2 cellular contexts compared by ENCODE assay signal in the genomic region with DNA sequence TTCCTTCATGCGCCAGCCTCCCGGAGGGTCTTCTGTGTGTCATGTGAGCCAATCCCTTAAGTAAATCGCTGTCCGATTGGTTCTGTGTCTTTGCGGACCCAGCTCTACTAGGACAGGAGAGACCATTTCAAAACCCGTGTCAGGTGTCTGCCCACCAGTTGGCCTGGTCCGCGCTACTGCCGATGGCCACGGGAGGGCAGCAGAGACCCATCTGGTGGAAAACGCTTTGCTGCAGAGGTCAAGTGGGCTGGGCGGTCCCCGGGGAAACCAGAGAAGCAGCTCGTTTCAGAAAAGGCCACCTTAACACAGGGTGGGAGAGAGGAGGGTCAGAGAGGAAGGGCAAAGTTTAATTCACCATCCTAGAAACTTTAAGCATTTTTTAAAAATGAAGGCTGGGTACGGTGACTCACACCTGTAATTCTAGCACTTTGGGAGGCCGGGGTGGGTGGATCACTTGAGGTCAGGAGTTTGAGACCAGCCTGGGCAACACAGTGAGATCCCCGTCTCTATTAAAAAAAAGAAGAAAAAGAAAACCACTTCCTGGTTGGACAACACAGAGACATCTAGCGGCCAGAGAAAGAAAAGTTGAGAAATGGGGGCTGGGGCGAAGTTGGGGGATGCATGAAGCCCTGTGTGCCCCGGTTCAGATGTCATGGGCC.
A peak's percentile ranks its signal among the peaks of the same experiment; 100 is the strongest.
TF ChIP-seq lines count a peak whose summit lies in the region.

No MANE protein-coding gene starts in this region.

TF ChIP-seq in HEK293, 187 proteins besides CTCF, POLR2A, EP300 and RAD21 (continued from another document and continues in another):
- TF ChIP-seq, protein P1, sequence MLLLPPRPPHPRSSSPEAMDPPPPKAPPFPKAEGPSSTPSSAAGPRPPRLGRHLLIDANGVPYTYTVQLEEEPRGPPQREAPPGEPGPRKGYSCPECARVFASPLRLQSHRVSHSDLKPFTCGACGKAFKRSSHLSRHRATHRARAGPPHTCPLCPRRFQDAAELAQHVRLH (tag by site-specific recombination; IDR thresholded peaks at IDR 0.05), result 0 out of 2 replicates have a peak, but pooled peaks have one; percentile 39
- TF ChIP-seq ZFHX2 (tag by site-specific recombination; conservative IDR thresholded peaks at IDR 0.05), result peak; percentile 55
- TF ChIP-seq EGR2 (tag by site-specific recombination; IDR thresholded peaks at IDR 0.05; ENCODE audit: low read depth), result peak; percentile 49
- TF ChIP-seq, protein P2, sequence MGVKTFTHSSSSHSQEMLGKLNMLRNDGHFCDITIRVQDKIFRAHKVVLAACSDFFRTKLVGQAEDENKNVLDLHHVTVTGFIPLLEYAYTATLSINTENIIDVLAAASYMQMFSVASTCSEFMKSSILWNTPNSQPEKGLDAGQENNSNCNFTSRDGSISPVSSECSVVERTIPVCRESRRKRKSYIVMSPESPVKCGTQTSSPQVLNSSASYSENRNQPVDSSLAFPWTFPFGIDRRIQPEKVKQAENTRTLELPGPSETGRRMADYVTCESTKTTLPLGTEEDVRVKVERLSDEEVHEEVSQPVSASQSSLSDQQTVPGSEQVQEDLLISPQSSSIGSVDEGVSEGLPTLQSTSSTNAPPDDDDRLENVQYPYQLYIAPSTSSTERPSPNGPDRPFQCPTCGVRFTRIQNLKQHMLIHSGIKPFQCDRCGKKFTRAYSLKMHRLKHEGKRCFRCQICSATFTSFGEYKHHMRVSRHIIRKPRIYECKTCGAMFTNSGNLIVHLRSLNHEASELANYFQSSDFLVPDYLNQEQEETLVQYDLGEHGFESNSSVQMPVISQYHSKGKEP (tag by site-specific recombination; IDR thresholded peaks at IDR 0.05), result peak; percentile 39; the same call in 1 of the 2 replicates
- TF ChIP-seq KLF8 (tag by site-specific recombination; IDR thresholded peaks at IDR 0.05), result 0 out of 2 replicates have a peak, but pooled peaks have one; percentile 27
- TF ChIP-seq ZBTB48 (tag by site-specific recombination; IDR thresholded peaks at IDR 0.05), result no peak
- 0 out of 2 replicates have a peak, but pooled peaks have one; percentile 31 for TF ChIP-seq ZNF660 (tag by site-specific recombination; IDR thresholded peaks at IDR 0.05)
- TF ChIP-seq, protein P3, sequence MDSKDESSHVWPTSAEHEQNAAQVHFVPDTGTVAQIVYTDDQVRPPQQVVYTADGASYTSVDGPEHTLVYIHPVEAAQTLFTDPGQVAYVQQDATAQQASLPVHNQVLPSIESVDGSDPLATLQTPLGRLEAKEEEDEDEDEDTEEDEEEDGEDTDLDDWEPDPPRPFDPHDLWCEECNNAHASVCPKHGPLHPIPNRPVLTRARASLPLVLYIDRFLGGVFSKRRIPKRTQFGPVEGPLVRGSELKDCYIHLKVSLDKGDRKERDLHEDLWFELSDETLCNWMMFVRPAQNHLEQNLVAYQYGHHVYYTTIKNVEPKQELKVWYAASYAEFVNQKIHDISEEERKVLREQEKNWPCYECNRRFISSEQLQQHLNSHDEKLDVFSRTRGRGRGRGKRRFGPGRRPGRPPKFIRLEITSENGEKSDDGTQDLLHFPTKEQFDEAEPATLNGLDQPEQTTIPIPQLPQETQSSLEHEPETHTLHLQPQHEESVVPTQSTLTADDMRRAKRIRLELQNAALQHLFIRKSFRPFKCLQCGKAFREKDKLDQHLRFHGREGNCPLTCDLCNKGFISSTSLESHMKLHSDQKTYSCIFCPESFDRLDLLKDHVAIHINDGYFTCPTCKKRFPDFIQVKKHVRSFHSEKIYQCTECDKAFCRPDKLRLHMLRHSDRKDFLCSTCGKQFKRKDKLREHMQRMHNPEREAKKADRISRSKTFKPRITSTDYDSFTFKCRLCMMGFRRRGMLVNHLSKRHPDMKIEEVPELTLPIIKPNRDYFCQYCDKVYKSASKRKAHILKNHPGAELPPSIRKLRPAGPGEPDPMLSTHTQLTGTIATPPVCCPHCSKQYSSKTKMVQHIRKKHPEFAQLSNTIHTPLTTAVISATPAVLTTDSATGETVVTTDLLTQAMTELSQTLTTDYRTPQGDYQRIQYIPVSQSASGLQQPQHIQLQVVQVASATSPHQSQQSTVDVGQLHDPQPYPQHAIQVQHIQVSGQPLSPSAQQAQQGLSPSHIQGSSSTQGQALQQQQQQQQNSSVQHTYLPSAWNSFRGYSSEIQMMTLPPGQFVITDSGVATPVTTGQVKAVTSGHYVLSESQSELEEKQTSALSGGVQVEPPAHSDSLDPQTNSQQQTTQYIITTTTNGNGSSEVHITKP (tag by site-specific recombination; IDR thresholded peaks at IDR 0.05), result peak; percentile 97
- TF ChIP-seq ZNF121 (tag by site-specific recombination; IDR thresholded peaks at IDR 0.05), result peak; percentile 99
- TF ChIP-seq, protein P4, sequence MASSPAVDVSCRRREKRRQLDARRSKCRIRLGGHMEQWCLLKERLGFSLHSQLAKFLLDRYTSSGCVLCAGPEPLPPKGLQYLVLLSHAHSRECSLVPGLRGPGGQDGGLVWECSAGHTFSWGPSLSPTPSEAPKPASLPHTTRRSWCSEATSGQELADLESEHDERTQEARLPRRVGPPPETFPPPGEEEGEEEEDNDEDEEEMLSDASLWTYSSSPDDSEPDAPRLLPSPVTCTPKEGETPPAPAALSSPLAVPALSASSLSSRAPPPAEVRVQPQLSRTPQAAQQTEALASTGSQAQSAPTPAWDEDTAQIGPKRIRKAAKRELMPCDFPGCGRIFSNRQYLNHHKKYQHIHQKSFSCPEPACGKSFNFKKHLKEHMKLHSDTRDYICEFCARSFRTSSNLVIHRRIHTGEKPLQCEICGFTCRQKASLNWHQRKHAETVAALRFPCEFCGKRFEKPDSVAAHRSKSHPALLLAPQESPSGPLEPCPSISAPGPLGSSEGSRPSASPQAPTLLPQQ (tag by site-specific recombination; IDR thresholded peaks at IDR 0.05), result peak; percentile 59; the same call in 1 of the 2 replicates
- TF ChIP-seq ZBTB7A (tag by site-specific recombination; IDR thresholded peaks at IDR 0.05; ENCODE audit: low read depth), result no peak
- peak; percentile 81 for TF ChIP-seq SP7 (tag by site-specific recombination; IDR thresholded peaks at IDR 0.05)
- 0 out of 2 replicates have a peak, but pooled peaks have one; percentile 51 for TF ChIP-seq KLF16 (tag by site-specific recombination; IDR thresholded peaks at IDR 0.05)
- TF ChIP-seq ZEB2 (tag by site-specific recombination; IDR thresholded peaks at IDR 0.05), result peak; percentile 42; the same call in 1 of the 2 replicates
- TF ChIP-seq SALL2 (tag by site-specific recombination; IDR thresholded peaks at IDR 0.05; ENCODE audit: borderline replicate concordance), result no peak
- no peak for TF ChIP-seq GLIS2 (tag by site-specific recombination; IDR thresholded peaks at IDR 0.05)
- TF ChIP-seq, protein P5, sequence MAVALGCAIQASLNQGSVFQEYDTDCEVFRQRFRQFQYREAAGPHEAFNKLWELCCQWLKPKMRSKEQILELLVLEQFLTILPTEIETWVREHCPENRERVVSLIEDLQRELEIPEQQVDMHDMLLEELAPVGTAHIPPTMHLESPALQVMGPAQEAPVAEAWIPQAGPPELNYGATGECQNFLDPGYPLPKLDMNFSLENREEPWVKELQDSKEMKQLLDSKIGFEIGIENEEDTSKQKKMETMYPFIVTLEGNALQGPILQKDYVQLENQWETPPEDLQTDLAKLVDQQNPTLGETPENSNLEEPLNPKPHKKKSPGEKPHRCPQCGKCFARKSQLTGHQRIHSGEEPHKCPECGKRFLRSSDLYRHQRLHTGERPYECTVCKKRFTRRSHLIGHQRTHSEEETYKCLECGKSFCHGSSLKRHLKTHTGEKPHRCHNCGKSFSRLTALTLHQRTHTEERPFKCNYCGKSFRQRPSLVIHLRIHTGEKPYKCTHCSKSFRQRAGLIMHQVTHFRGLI (tag by site-specific recombination; IDR thresholded peaks at IDR 0.05), result peak; percentile 52; the same call in 1 of the 2 replicates
- peak; percentile 11; the same call in 1 of the 2 replicates for TF ChIP-seq FEZF1 (tag by site-specific recombination; IDR thresholded peaks at IDR 0.05)
- TF ChIP-seq ZNF843 (tag by site-specific recombination; IDR thresholded peaks at IDR 0.05), result 0 out of 2 replicates have a peak, but pooled peaks have one; percentile 11

TF ChIP-seq in K562, 482 proteins besides CTCF, POLR2A, EP300 and RAD21 (continued from another document and continues in another):
- TF ChIP-seq, protein P6, sequence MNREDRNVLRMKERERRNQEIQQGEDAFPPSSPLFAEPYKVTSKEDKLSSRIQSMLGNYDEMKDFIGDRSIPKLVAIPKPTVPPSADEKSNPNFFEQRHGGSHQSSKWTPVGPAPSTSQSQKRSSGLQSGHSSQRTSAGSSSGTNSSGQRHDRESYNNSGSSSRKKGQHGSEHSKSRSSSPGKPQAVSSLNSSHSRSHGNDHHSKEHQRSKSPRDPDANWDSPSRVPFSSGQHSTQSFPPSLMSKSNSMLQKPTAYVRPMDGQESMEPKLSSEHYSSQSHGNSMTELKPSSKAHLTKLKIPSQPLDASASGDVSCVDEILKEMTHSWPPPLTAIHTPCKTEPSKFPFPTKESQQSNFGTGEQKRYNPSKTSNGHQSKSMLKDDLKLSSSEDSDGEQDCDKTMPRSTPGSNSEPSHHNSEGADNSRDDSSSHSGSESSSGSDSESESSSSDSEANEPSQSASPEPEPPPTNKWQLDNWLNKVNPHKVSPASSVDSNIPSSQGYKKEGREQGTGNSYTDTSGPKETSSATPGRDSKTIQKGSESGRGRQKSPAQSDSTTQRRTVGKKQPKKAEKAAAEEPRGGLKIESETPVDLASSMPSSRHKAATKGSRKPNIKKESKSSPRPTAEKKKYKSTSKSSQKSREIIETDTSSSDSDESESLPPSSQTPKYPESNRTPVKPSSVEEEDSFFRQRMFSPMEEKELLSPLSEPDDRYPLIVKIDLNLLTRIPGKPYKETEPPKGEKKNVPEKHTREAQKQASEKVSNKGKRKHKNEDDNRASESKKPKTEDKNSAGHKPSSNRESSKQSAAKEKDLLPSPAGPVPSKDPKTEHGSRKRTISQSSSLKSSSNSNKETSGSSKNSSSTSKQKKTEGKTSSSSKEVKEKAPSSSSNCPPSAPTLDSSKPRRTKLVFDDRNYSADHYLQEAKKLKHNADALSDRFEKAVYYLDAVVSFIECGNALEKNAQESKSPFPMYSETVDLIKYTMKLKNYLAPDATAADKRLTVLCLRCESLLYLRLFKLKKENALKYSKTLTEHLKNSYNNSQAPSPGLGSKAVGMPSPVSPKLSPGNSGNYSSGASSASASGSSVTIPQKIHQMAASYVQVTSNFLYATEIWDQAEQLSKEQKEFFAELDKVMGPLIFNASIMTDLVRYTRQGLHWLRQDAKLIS (CRISPR knock-in tag; IDR thresholded peaks at IDR 0.05), result no peak
- TF ChIP-seq RFX5 (IDR thresholded peaks at IDR 0.05; ENCODE audit: low read depth, low read length) (no peak), ZNF24 (IDR thresholded peaks at IDR 0.05) (peak; percentile 31; the same call in 1 of the 2 replicates), HDAC1 (IDR thresholded peaks at IDR 0.05) (peak; percentile 32 to 69; a peak in 2 of 4 replicates), ELF2 (CRISPR knock-in tag; IDR thresholded peaks at IDR 0.05) (peak; percentile 93), ZNF444 (CRISPR knock-in tag; IDR thresholded peaks at IDR 0.05) (no peak), MAZ (CRISPR knock-in tag; conservative IDR thresholded peaks at IDR 0.05 in 1 of 2, IDR thresholded peaks at IDR 0.05 in 1 of 2) (peak in 1 of 2 experiments; percentile 76; a peak in 2 of 4 replicates), FOSL1 (tag; conservative IDR thresholded peaks at IDR 0.05) (peak; percentile 52), ATF7 (IDR thresholded peaks at IDR 0.05) (peak; percentile 81), YY1 (IDR thresholded peaks at IDR 0.05; ENCODE audit: borderline replicate concordance in 1 of 3, control insufficient read depth in 1 of 3, extremely low read depth in 1 of 3, insufficient read depth in 3 of 3, insufficient read length in 1 of 3, insufficient replicate concordance in 2 of 3, low read depth in 1 of 3, low read length in 2 of 3) (peak in 1 of 3 experiments; percentile 45), TEAD1 (CRISPR knock-in tag; IDR thresholded peaks at IDR 0.05) (0 out of 4 replicates have a peak, but pooled peaks of 1 of the 2 experiments have one; percentile 70), KLF16 (IDR thresholded peaks at IDR 0.05) (peak; percentile 44), ZKSCAN3 (CRISPR knock-in tag; IDR thresholded peaks at IDR 0.05) (no peak), GATA2 (CRISPR knock-in tag; IDR thresholded peaks at IDR 0.05) (no peak), ZNF263 (CRISPR knock-in tag; IDR thresholded peaks at IDR 0.05; ENCODE audit: borderline replicate concordance) (peak; percentile 46; the same call in 1 of the 2 replicates), SRF (CRISPR knock-in tag; IDR thresholded peaks at IDR 0.05) (no peak), MIER1 (IDR thresholded peaks at IDR 0.05; ENCODE audit: low read depth) (no peak; the same call in 1 of the 2 replicates), MTA1 (IDR thresholded peaks at IDR 0.05; ENCODE audit: borderline replicate concordance) (peak; percentile 83), TBP (optimal IDR thresholded peaks at IDR 0.05; ENCODE audit: low read depth, low read length) (peak; percentile 20), ZNF589 (CRISPR knock-in tag; IDR thresholded peaks at IDR 0.05; ENCODE audit: low read depth) (no peak), BCOR (IDR thresholded peaks at IDR 0.05) (peak; percentile 99), TGIF2 (CRISPR knock-in tag; IDR thresholded peaks at IDR 0.05) (no peak), SNIP1 (IDR thresholded peaks at IDR 0.05; ENCODE audit: low read depth) (no peak), SAP30 (IDR thresholded peaks at IDR 0.05; ENCODE audit: borderline replicate concordance, insufficient read depth, low read depth, low read length, poor library complexity, severe bottlenecking) (no peak), ZNF830 (CRISPR knock-in tag; IDR thresholded peaks at IDR 0.05) (no peak), NR1H2 (CRISPR knock-in tag; IDR thresholded peaks at IDR 0.05) (no peak)
- TF ChIP-seq, protein P7, sequence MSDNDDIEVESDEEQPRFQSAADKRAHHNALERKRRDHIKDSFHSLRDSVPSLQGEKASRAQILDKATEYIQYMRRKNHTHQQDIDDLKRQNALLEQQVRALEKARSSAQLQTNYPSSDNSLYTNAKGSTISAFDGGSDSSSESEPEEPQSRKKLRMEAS (CRISPR knock-in tag; IDR thresholded peaks at IDR 0.05), result peak; percentile 32; the same call in 1 of the 2 replicates
- TF ChIP-seq, protein P8, sequence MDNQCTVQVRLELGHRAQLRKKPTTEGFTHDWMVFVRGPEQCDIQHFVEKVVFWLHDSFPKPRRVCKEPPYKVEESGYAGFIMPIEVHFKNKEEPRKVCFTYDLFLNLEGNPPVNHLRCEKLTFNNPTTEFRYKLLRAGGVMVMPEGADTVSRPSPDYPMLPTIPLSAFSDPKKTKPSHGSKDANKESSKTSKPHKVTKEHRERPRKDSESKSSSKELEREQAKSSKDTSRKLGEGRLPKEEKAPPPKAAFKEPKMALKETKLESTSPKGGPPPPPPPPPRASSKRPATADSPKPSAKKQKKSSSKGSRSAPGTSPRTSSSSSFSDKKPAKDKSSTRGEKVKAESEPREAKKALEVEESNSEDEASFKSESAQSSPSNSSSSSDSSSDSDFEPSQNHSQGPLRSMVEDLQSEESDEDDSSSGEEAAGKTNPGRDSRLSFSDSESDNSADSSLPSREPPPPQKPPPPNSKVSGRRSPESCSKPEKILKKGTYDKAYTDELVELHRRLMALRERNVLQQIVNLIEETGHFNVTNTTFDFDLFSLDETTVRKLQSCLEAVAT (IDR thresholded peaks at IDR 0.05), result peak in 1 of 2 experiments; percentile 69; a peak in 1 of 4 replicates
- TF ChIP-seq, protein P9, sequence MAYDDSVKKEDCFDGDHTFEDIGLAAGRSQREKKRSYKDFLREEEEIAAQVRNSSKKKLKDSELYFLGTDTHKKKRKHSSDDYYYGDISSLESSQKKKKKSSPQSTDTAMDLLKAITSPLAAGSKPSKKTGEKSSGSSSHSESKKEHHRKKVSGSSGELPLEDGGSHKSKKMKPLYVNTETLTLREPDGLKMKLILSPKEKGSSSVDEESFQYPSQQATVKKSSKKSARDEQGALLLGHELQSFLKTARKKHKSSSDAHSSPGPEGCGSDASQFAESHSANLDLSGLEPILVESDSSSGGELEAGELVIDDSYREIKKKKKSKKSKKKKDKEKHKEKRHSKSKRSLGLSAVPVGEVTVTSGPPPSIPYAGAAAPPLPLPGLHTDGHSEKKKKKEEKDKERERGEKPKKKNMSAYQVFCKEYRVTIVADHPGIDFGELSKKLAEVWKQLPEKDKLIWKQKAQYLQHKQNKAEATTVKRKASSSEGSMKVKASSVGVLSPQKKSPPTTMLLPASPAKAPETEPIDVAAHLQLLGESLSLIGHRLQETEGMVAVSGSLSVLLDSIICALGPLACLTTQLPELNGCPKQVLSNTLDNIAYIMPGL (CRISPR knock-in tag; IDR thresholded peaks at IDR 0.05), result peak; percentile 61; the same call in 1 of the 2 replicates
